ENCODE assay signal across 8 cellular contexts in genomic region chr6:54244430-54244829, GRCh38.
DNase-seq lines count a peak whose midpoint lies in the region; ATAC-seq, FAIRE-seq and TF ChIP-seq lines count a peak whose summit lies in the region.
"Had no signal": no experiment of that assay in that cellular context is flagged by ENCODE, and none has a peak within 500 bp of the region (broad histone marks: within the 10 kb centered on the region; RNA-seq: fewer than 3 reads in every experiment).

No MANE protein-coding gene starts in this region.

- TF ChIP-seq CTCF in GM13977 (IDR thresholded peaks at IDR 0.05; ENCODE audit: extremely low read depth, insufficient read depth, missing control alignments), result peak; percentile 38
- TF ChIP-seq CTCF in gastrocnemius medialis (IDR thresholded peaks at IDR 0.05 in 4 of 5, conservative IDR thresholded peaks at IDR 0.05 in 1 of 5), result peak in 4 of 5 experiments; percentile 13 to 44 (median 40)

- H3K27ac ChIP-seq in gastrocnemius medialis, result no peak overlapping the region

- FAIRE-seq in endometrium (lab: Jason Lieb, UNC), result peak; percentile 76

- H3K27me3 ChIP-seq in gastrocnemius medialis, result no peaks in the 10 kb centered on the region

- no peaks in the 10 kb centered on the region for H3K36me3 Mint-ChIP-seq in activated naive CD4-positive, alpha-beta T cell treated with anti-CD3 and anti-CD28 coated beads, Interleukin-2, amount 50 U/mL, for 72 hours

- H3K4me1 ChIP-seq in gastrocnemius medialis, result no peaks in the 10 kb centered on the region

- in situ Hi-C loops in GM13977 (cut with MboI; ENCODE audit: low pct_unique_long_range_greater_than_20kb, low sequenced_read_pairs, unreplicated experiment) (no loop called here), gastrocnemius medialis (cut with MboI; ENCODE audit: low sequenced_read_pairs in 4 of 4) (no loop called here)

- ATAC-seq in gastrocnemius medialis, result no peak
- no peak for ATAC-seq in activated naive CD4-positive, alpha-beta T cell treated with anti-CD3 and anti-CD28 coated beads, Interleukin-2, amount 50 U/mL, for 72 hours
- ATAC-seq: effector memory CD8-positive, alpha-beta T cell had no signal

- no peaks in the 10 kb centered on the region for H3K9me3 Mint-ChIP-seq in activated naive CD4-positive, alpha-beta T cell treated with anti-CD3 and anti-CD28 coated beads, Interleukin-2, amount 50 U/mL, for 72 hours

- peaks cover 0 to 6% of the 10 kb centered on the region in 2 donors for H3K36me3 ChIP-seq in gastrocnemius medialis

- no peaks in the 10 kb centered on the region for H3K9me3 ChIP-seq in gastrocnemius medialis

- intact Hi-C loops in gastrocnemius medialis (cut with DNase I; ENCODE audit: low total_unique reads) (no loop called here), posterior vena cava (cut with DNase I) (no loop called here)

- H3K4me3 ChIP-seq in gastrocnemius medialis, result no peak overlapping the region

- H3K27ac Mint-ChIP-seq in activated naive CD4-positive, alpha-beta T cell treated with anti-CD3 and anti-CD28 coated beads, Interleukin-2, amount 50 U/mL, for 72 hours, result no peak overlapping the region
- H3K27ac Mint-ChIP-seq: effector memory CD8-positive, alpha-beta T cell had no signal

- no peak for DNase-seq in GM13977 (ENCODE audit: low spot score)
- peak; percentile 43 for DNase-seq in NCI-H1105 treated with DMSO at 0.1 percent for 48 hours (lab: John Stamatoyannopoulos, UW)
- no peak for DNase-seq in gastrocnemius medialis
- no peak for DNase-seq in posterior vena cava (ENCODE audit: low spot score)
- DNase-seq in pons (ENCODE audit: low spot score), result no peak
- no peak for DNase-seq in activated naive CD4-positive, alpha-beta T cell treated with anti-CD3 and anti-CD28 coated beads, Interleukin-2, amount 50 U/mL, for 72 hours (ENCODE audit: low spot score in 2 of 2)
- DNase-seq: effector memory CD8-positive, alpha-beta T cell had no signal

- no peak for TF ChIP-seq POLR2A in gastrocnemius medialis (IDR thresholded peaks at IDR 0.05)
